8 cellular contexts compared by ENCODE assay signal in the genomic region with DNA sequence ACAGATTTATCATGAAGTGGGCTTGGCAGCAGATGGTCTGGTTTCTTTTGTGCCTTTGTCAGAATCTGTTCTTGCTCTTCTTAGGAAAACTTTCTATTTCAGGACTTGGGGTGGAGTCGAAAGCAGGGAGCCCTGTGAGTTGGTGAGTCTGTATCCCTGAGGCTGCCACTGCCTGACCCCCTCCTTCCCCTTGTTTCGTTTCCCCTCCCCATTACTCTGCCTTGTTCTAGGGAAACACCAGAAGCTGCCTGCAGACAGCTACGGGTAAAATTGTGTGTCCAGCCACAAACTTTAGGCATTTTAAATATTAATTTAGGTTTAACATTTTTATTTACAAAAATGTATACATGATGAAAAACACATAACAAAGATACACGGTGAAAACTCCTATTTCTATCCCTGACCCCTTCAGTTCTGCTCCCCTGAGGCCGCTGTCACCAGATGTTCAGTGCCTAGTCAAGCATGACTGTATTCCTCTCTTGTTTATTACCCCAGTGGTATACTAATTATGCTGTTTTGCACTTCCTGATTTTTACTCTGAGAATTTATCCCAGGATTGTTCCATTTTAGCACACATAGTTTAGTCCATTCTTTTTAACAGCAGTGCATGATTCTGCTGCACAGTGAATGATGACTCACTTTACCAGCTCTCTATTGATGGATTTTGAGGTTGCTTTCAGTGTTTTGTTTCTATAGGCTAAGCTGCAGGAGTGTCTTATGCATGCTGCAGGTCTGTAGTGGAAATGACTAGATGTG. TPM values are rescaled to one million over a fixed set of nuclear protein-coding genes. Genes with fewer than 3 reads are reported as not detected.
A peak's percentile ranks its signal among the peaks of the same experiment; 100 is the strongest.
DNase-seq lines count a peak whose midpoint lies in the region; ATAC-seq, FAIRE-seq and TF ChIP-seq lines count a peak whose summit lies in the region.

No MANE protein-coding gene starts in this region.

- H3K27me3 ChIP-seq in tibial artery: no peaks in the 10 kb centered on the region

- no peaks in the 10 kb centered on the region for H3K9me3 ChIP-seq in kidney (ENCODE audit: control insufficient read depth in 1 of 2, low read length in 2 of 2)
- H3K9me3 ChIP-seq in tibial artery: no peaks in the 10 kb centered on the region

- peaks cover 24% of the 10 kb centered on the region for H3K36me3 Mint-ChIP-seq in activated T-cell treated with anti-CD3 and anti-CD28 coated beads, Interleukin-2, amount 50 U/mL, for 24 hours (ENCODE audit: low read depth)
- peaks cover 55% of the 10 kb centered on the region for H3K36me3 Mint-ChIP-seq in activated CD8-positive, alpha-beta T cell treated with anti-CD3 and anti-CD28 coated beads, Interleukin-2, amount 10 ng/mL, durations not matched to agents 7 days and 5 days (ENCODE audit: low read depth)

- H3K4me3 ChIP-seq in kidney (ENCODE audit: low read length in 2 of 2): peak overlapping the region in 1 of 2 donors; percentile 9
- peak overlapping the region in 1 of 2 donors; percentile 4 for H3K4me3 ChIP-seq in tibial artery

- H3K27me3 Mint-ChIP-seq in activated T-cell treated with anti-CD3 and anti-CD28 coated beads, Interleukin-2, amount 50 U/mL, for 24 hours: no peaks in the 10 kb centered on the region
- H3K27me3 Mint-ChIP-seq in activated CD8-positive, alpha-beta T cell treated with anti-CD3 and anti-CD28 coated beads, Interleukin-2, amount 10 ng/mL, durations not matched to agents 7 days and 5 days (ENCODE audit: low read depth): no peaks in the 10 kb centered on the region

- ATAC-seq in HG03095 (IDR thresholded peaks at IDR 0.05; ENCODE audit: unreplicated experiment): peak; percentile 29
- ATAC-seq in activated CD8-positive, alpha-beta T cell treated with anti-CD3 and anti-CD28 coated beads, Interleukin-2, amount 10 ng/mL, durations not matched to agents 7 days and 5 days: no peak

- H3K27ac ChIP-seq in kidney (ENCODE audit: low read depth in 2 of 2, low read length in 2 of 2) (peak overlapping the region; percentile 58 to 74), tibial artery (peak overlapping the region; percentile 62 to 68)

- H3K4me3 Mint-ChIP-seq in activated T-cell treated with anti-CD3 and anti-CD28 coated beads, Interleukin-2, amount 50 U/mL, for 24 hours: peak overlapping the region; percentile 55
- peak overlapping the region; percentile 68 for H3K4me3 Mint-ChIP-seq in activated CD8-positive, alpha-beta T cell treated with anti-CD3 and anti-CD28 coated beads, Interleukin-2, amount 10 ng/mL, durations not matched to agents 7 days and 5 days

- H3K9me3 Mint-ChIP-seq in activated T-cell treated with anti-CD3 and anti-CD28 coated beads, Interleukin-2, amount 50 U/mL, for 24 hours: no peaks in the 10 kb centered on the region
- H3K9me3 Mint-ChIP-seq in activated CD8-positive, alpha-beta T cell treated with anti-CD3 and anti-CD28 coated beads, Interleukin-2, amount 10 ng/mL, durations not matched to agents 7 days and 5 days (ENCODE audit: insufficient read depth): no peaks in the 10 kb centered on the region

- POLR2A ChIA-PET in activated CD8-positive, alpha-beta T cell treated with anti-CD3 and anti-CD28 coated beads, Interleukin-2, amount 10 ng/mL, durations not matched to agents 7 days and 5 days (lab: Charles Lee): interaction anchor here (0.8 to 7.8 kb wide), 4 partner anchors 8 to 36 kb away, joined by 3 to 67 read pairs (median 3); no protein-coding TSS in a partner anchor

- H3K4me1 ChIP-seq in kidney (ENCODE audit: control insufficient read depth in 1 of 2, insufficient read depth in 1 of 2, low read depth in 1 of 2, low read length in 2 of 2) (peaks cover 79 to 84% of the 10 kb centered on the region in 2 donors), tibial artery (peaks cover 0 to 96% (median 67%) of the 10 kb centered on the region in 4 donors)

- H3K9ac ChIP-seq in kidney (ENCODE audit: low read length in 2 of 2): peak overlapping the region in 1 of 2 donors; percentile 16

- no peak for TF ChIP-seq CTCF in kidney (IDR thresholded peaks at IDR 0.05; ENCODE audit: borderline replicate concordance, extremely low read depth, insufficient read depth)
- no peak for TF ChIP-seq CTCF in tibial artery (IDR thresholded peaks at IDR 0.05)

- intact Hi-C loops in kidney (cut with DNase I): no loop called here
- intact Hi-C loops in tibial artery (cut with DNase I; ENCODE audit: low total_unique reads): no loop called here

- FAIRE-seq in kidney (lab: Jason Lieb, UNC): no peak

- H3K4me1 Mint-ChIP-seq in activated T-cell treated with anti-CD3 and anti-CD28 coated beads, Interleukin-2, amount 50 U/mL, for 24 hours (ENCODE audit: low read depth): peaks cover 99% of the 10 kb centered on the region
- H3K4me1 Mint-ChIP-seq in activated CD8-positive, alpha-beta T cell treated with anti-CD3 and anti-CD28 coated beads, Interleukin-2, amount 10 ng/mL, durations not matched to agents 7 days and 5 days (ENCODE audit: low read depth): peaks cover 98% of the 10 kb centered on the region

- DNase-seq in activated T-cell treated with anti-CD3 and anti-CD28 coated beads, Interleukin-2, amount 50 U/mL, for 24 hours: no peak
- DNase-seq in activated T-cell treated with anti-CD3 and anti-CD28 coated beads, Interleukin-2, amount 50 U/mL, for 48 hours: no peak
- DNase-seq in activated CD8-positive, alpha-beta T cell treated with anti-CD3 and anti-CD28 coated beads, Interleukin-2, amount 10 ng/mL, durations not matched to agents 7 days and 5 days: no peak
- DNase-seq in kidney (peak; percentile 10), tibial artery (no peak), nucleus accumbens (lab: John Stamatoyannopoulos, UW) (no peak)
- no peak for DNase-seq in effector CD8-positive, alpha-beta T cell (lab: John Stamatoyannopoulos, UW)

- H3K36me3 ChIP-seq in kidney (ENCODE audit: control insufficient read depth in 1 of 2, insufficient read depth in 2 of 2, low read length in 2 of 2) (no peaks in the 10 kb centered on the region), tibial artery (no peaks in the 10 kb centered on the region)

- H3K27ac Mint-ChIP-seq in activated T-cell treated with anti-CD3 and anti-CD28 coated beads, Interleukin-2, amount 50 U/mL, for 24 hours: peak overlapping the region; percentile 95
- peak overlapping the region; percentile 90 for H3K27ac Mint-ChIP-seq in activated CD8-positive, alpha-beta T cell treated with anti-CD3 and anti-CD28 coated beads, Interleukin-2, amount 10 ng/mL, durations not matched to agents 7 days and 5 days

- CTCF ChIA-PET in activated CD8-positive, alpha-beta T cell treated with anti-CD3 and anti-CD28 coated beads, Interleukin-2, amount 10 ng/mL, durations not matched to agents 7 days and 5 days (lab: Charles Lee): interaction anchor here (2.3 to 35.6 kb wide), 5 partner anchors 7 to 43 kb away, joined by 12 to 1113 read pairs (median 114); no protein-coding TSS in a partner anchor

RNA-seq across cellular contexts. Expression of a gene that starts 9.1 kb away (rescaled TPM):
- total RNA-seq in activated CD8-positive, alpha-beta T cell treated with anti-CD3 and anti-CD28 coated beads, Interleukin-2, amount 10 ng/mL, durations not matched to agents 7 days and 5 days: 100 to 1,000 TPM; 109 to 117 TPM
- total RNA-seq in kidney: 183 TPM
- polyA plus RNA-seq in kidney (ENCODE audit: insufficient read depth, low read depth, low replicate concordance): 36.8 TPM

RNA-seq across cellular contexts. Expression of a gene that starts 54.8 kb away (rescaled TPM):
- 10 to 100 TPM; 14.9 to 15.3 TPM for total RNA-seq in activated CD8-positive, alpha-beta T cell treated with anti-CD3 and anti-CD28 coated beads, Interleukin-2, amount 10 ng/mL, durations not matched to agents 7 days and 5 days
- 69.4 TPM for total RNA-seq in kidney
- 101 TPM for polyA plus RNA-seq in kidney (ENCODE audit: insufficient read depth, low read depth, low replicate concordance)
